In the genomic region with DNA sequence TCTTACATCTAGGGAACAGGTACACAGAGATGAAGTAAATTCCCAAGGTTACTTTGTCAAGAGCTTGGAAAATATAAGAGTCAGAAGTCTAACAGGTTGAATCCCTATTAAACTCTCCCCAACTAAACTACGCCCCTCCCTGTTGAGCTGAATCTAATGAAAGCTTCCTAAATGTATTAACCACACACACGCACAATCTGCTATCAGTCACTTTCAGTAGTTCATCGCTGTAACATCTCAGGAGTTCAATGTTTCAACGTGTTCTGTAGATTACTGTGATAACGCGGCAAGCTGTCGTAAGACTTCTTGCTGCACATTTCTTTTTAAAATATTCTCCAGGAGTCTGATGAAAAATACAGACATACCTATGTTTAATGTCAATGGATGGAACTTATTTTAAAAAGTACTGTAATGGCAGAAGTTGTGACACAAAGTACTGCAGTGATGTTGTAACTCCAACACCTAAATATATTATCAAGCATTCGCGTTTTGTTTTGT, we compare ENCODE assay signal across 8 cellular contexts. TPM values are rescaled to one million over a fixed set of nuclear protein-coding genes. Genes with fewer than 3 reads are reported as not detected.
DNase-seq lines count a peak whose midpoint lies in the region; ATAC-seq and TF ChIP-seq lines count a peak whose summit lies in the region.

No MANE protein-coding gene starts in this region.

- TF ChIP-seq CTCF in epithelial cell of esophagus (IDR thresholded peaks at IDR 0.05; ENCODE audit: insufficient read depth, low read depth, low read length, missing control alignments) = no peak
- no peak for TF ChIP-seq CTCF in prostate gland (IDR thresholded peaks at IDR 0.05)

- H3K9me3 Mint-ChIP-seq in activated T-cell treated with anti-CD3 and anti-CD28 coated beads, Interleukin-2, amount 50 U/mL, for 72 hours = no peaks in the 10 kb centered on the region

- intact Hi-C loops in prostate gland (cut with DNase I) = loop anchor here (2.0 to 10.0 kb wide), 2 partner anchors 52 to 98 kb away; partner anchors contain the start of genes APAF1 and IKBIP

- peak overlapping the region; percentile 97 for H3K4me3 ChIP-seq in epithelial cell of esophagus (ENCODE audit: low read length)
- peak overlapping the region; percentile 90 to 98 for H3K4me3 ChIP-seq in prostate gland

- no peak for DNase-seq in activated T-cell treated with anti-CD3 and anti-CD28 coated beads, Interleukin-2, amount 50 U/mL, for 72 hours
- DNase-seq in activated T-cell treated with anti-CD3 and anti-CD28 coated beads, Interleukin-2, amount 50 U/mL, for 1 hour = no peak
- DNase-seq in RPMI7951 (ENCODE audit: low read depth) (peak; percentile 24), epithelial cell of esophagus (ENCODE audit: low read depth) (peak; percentile 27), prostate gland (ENCODE audit: low spot score) (no peak), T-helper 9 cell (no peak)

- TF ChIP-seq POLR2A in prostate gland (IDR thresholded peaks at IDR 0.05) = no peak

- no peaks in the 10 kb centered on the region for H3K9me3 ChIP-seq in prostate gland

- peak overlapping the region; percentile 98 for H3K27ac Mint-ChIP-seq in activated T-cell treated with anti-CD3 and anti-CD28 coated beads, Interleukin-2, amount 50 U/mL, for 72 hours

- 16% methylated on average over 9 of the region's 9 CpGs for whole genome bisulfite sequencing in prostate gland

- peak; percentile 3 for ATAC-seq in activated T-cell treated with anti-CD3 and anti-CD28 coated beads, Interleukin-2, amount 50 U/mL, for 72 hours (replicated peaks in 1 of 2)
- ATAC-seq in GM21381 (IDR thresholded peaks at IDR 0.05; ENCODE audit: unreplicated experiment) (no peak), HG02870 (IDR thresholded peaks at IDR 0.05; ENCODE audit: unreplicated experiment) (no peak)

- H3K36me3 ChIP-seq in prostate gland = no peaks in the 10 kb centered on the region

- H3K4me1 ChIP-seq in prostate gland (replicated peaks) = no peaks in the 10 kb centered on the region

- peak overlapping the region; percentile 95 to 97 for H3K27ac ChIP-seq in prostate gland

- peak overlapping the region; percentile 91 to 99 for H3K4me3 Mint-ChIP-seq in activated T-cell treated with anti-CD3 and anti-CD28 coated beads, Interleukin-2, amount 50 U/mL, for 72 hours

- H3K4me1 Mint-ChIP-seq in activated T-cell treated with anti-CD3 and anti-CD28 coated beads, Interleukin-2, amount 50 U/mL, for 72 hours (ENCODE audit: low read depth) = peaks cover 29% of the 10 kb centered on the region

- no peaks in the 10 kb centered on the region for H3K27me3 ChIP-seq in prostate gland (replicated peaks; ENCODE audit: insufficient read depth)

- H3K27me3 Mint-ChIP-seq in activated T-cell treated with anti-CD3 and anti-CD28 coated beads, Interleukin-2, amount 50 U/mL, for 72 hours (ENCODE audit: low read depth) = no peaks in the 10 kb centered on the region

- peaks cover 12 to 29% of the 10 kb centered on the region in 2 donors for H3K36me3 Mint-ChIP-seq in activated T-cell treated with anti-CD3 and anti-CD28 coated beads, Interleukin-2, amount 50 U/mL, for 72 hours (ENCODE audit: insufficient read depth in 2 of 2)

RNA-seq across cellular contexts. Expression of gene SLC25A3, which starts 0.6 kb away (rescaled TPM):
- total RNA-seq in activated T-cell treated with anti-CD3 and anti-CD28 coated beads, Interleukin-2, amount 50 U/mL, for 72 hours = 100 to 1,000 TPM; 579 to 697 TPM
- 573 and 581 TPM in 2 replicates for total RNA-seq in RPMI7951 (2014; rRNA removed; shearing (Covaris generic))
- 100 to 1,000 TPM; 376 to 489 TPM for total RNA-seq in prostate gland

RNA-seq across cellular contexts. Expression of gene IKBIP, which starts 51.7 kb away (rescaled TPM):
- 10 to 100 TPM; 17.2 to 20.4 TPM for total RNA-seq in activated T-cell treated with anti-CD3 and anti-CD28 coated beads, Interleukin-2, amount 50 U/mL, for 72 hours
- 92.2 and 94.1 TPM in 2 replicates for total RNA-seq in RPMI7951 (2014; rRNA removed; shearing (Covaris generic))
- 1 to 10 TPM; 6.0 to 6.5 TPM for total RNA-seq in prostate gland

RNA-seq across cellular contexts. Expression of gene APAF1, which starts 52.2 kb away (rescaled TPM):
- 10 to 100 TPM; 18.6 to 22.2 TPM for total RNA-seq in activated T-cell treated with anti-CD3 and anti-CD28 coated beads, Interleukin-2, amount 50 U/mL, for 72 hours
- 14.6 and 17.9 TPM in 2 replicates for total RNA-seq in RPMI7951 (2014; rRNA removed; shearing (Covaris generic))
- 10 to 100 TPM in 1 of 2 donors, 1 to 10 TPM in 1; 9.4 to 11.6 TPM for total RNA-seq in prostate gland

Comparison
In these comparisons a context has a peak if more than half of its experiments do, and no peak if none do; other contexts are left out.
1. ATAC-seq: peak in activated T-cell treated with anti-CD3 and anti-CD28 coated beads, Interleukin-2, amount 50 U/mL, for 72 hours (2 of 2); none in GM21381 (single experiment) and HG02870 (single experiment).
2. DNase-seq: peak in RPMI7951 (single experiment) and epithelial cell of esophagus (single experiment); none in activated T-cell treated with anti-CD3 and anti-CD28 coated beads, Interleukin-2, amount 50 U/mL, for 72 hours (0 of 2), activated T-cell treated with anti-CD3 and anti-CD28 coated beads, Interleukin-2, amount 50 U/mL, for 1 hour (single experiment), prostate gland (single experiment) and T-helper 9 cell (single experiment).